In genomic region chr4:99457270-99457669, GRCh38 we compare ENCODE assay signal across 2 cellular contexts.
TF ChIP-seq lines count a peak whose summit lies in the region.

No MANE protein-coding gene starts in this region.

TF ChIP-seq in HepG2, 621 proteins besides CTCF, POLR2A, EP300 and RAD21:
- peak; percentile 16; the same call in 1 of the 2 replicates for TF ChIP-seq STAG1 (CRISPR knock-in tag; IDR thresholded peaks at IDR 0.05)
- TF ChIP-seq, protein P1, sequence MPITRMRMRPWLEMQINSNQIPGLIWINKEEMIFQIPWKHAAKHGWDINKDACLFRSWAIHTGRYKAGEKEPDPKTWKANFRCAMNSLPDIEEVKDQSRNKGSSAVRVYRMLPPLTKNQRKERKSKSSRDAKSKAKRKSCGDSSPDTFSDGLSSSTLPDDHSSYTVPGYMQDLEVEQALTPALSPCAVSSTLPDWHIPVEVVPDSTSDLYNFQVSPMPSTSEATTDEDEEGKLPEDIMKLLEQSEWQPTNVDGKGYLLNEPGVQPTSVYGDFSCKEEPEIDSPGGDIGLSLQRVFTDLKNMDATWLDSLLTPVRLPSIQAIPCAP (CRISPR knock-in tag; IDR thresholded peaks at IDR 0.05; ENCODE audit: low read depth) = no peak
- no peak for TF ChIP-seq RBFOX2 (IDR thresholded peaks at IDR 0.05; ENCODE audit: low read depth, low read length)
- TF ChIP-seq, protein P2, sequence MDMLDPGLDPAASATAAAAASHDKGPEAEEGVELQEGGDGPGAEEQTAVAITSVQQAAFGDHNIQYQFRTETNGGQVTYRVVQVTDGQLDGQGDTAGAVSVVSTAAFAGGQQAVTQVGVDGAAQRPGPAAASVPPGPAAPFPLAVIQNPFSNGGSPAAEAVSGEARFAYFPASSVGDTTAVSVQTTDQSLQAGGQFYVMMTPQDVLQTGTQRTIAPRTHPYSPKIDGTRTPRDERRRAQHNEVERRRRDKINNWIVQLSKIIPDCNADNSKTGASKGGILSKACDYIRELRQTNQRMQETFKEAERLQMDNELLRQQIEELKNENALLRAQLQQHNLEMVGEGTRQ (IDR thresholded peaks at IDR 0.05; ENCODE audit: low read depth, low read length) = no peak
- TF ChIP-seq, protein P2 (CRISPR knock-in tag; IDR thresholded peaks at IDR 0.05; ENCODE audit: borderline replicate concordance) = no peak
- TF ChIP-seq, protein P3, sequence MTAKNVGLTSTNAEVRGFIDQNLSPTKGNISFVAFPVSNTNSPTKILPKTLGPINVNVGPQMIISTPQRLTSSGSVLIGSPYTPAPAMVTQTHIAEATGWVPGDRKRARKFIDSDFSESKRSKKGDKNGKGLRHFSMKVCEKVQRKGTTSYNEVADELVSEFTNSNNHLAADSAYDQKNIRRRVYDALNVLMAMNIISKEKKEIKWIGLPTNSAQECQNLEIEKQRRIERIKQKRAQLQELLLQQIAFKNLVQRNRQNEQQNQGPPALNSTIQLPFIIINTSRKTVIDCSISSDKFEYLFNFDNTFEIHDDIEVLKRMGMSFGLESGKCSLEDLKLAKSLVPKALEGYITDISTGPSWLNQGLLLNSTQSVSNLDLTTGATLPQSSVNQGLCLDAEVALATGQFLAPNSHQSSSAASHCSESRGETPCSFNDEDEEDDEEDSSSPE (CRISPR knock-in tag; IDR thresholded peaks at IDR 0.05) = no peak
- TF ChIP-seq POLR2AphosphoS2 (IDR thresholded peaks at IDR 0.05; ENCODE audit: low read depth, low read length) = no peak
- no peak for TF ChIP-seq POLR2G (IDR thresholded peaks at IDR 0.05; ENCODE audit: low read depth, low read length)
- TF ChIP-seq PRPF4 (IDR thresholded peaks at IDR 0.05; ENCODE audit: low read depth, low read length, poor library complexity, severe bottlenecking) = no peak
- no peak for TF ChIP-seq ARNTL (CRISPR knock-in tag; IDR thresholded peaks at IDR 0.05)
TF ChIP-seq in HepG2: peak in this region for 1.

TF ChIP-seq in GM12878, 131 proteins besides CTCF, POLR2A, EP300 and RAD21:
- TF ChIP-seq MXI1 (IDR thresholded peaks at IDR 0.05; ENCODE audit: low read depth, low read length) (no peak), LARP7 (IDR thresholded peaks at IDR 0.05) (no peak), ZBTB33 (IDR thresholded peaks at IDR 0.05) (no peak), CHD4 (IDR thresholded peaks at IDR 0.05) (no peak), FOXK2 (IDR thresholded peaks at IDR 0.05) (no peak), EGR1 (IDR thresholded peaks at IDR 0.05; ENCODE audit: borderline replicate concordance in 1 of 2, low read depth in 2 of 2, low read length in 2 of 2) (no peak), SIN3A (IDR thresholded peaks at IDR 0.05; ENCODE audit: low read depth, low read length) (no peak), CREM (IDR thresholded peaks at IDR 0.05; ENCODE audit: low read depth) (no peak), ZNF622 (IDR thresholded peaks at IDR 0.05) (no peak), ZNF207 (IDR thresholded peaks at IDR 0.05; ENCODE audit: borderline replicate concordance) (no peak), IRF4 (IDR thresholded peaks at IDR 0.05; ENCODE audit: low read depth, low read length) (no peak), HDAC2 (IDR thresholded peaks at IDR 0.05) (no peak), FOS (IDR thresholded peaks at IDR 0.05; ENCODE audit: borderline replicate concordance, extremely low read depth, insufficient read length) (no peak), JUNB (IDR thresholded peaks at IDR 0.05) (no peak), NR2C1 (IDR thresholded peaks at IDR 0.05) (no peak), PML (IDR thresholded peaks at IDR 0.05; ENCODE audit: low read length) (no peak), SMAD1 (IDR thresholded peaks at IDR 0.05; ENCODE audit: low read depth, partially characterized antibody) (no peak)
- TF ChIP-seq, protein P4, sequence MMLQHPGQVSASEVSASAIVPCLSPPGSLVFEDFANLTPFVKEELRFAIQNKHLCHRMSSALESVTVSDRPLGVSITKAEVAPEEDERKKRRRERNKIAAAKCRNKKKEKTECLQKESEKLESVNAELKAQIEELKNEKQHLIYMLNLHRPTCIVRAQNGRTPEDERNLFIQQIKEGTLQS (IDR thresholded peaks at IDR 0.05; ENCODE audit: borderline replicate concordance, extremely low read depth, low read depth, low read length) = no peak
- TF ChIP-seq, protein P5, sequence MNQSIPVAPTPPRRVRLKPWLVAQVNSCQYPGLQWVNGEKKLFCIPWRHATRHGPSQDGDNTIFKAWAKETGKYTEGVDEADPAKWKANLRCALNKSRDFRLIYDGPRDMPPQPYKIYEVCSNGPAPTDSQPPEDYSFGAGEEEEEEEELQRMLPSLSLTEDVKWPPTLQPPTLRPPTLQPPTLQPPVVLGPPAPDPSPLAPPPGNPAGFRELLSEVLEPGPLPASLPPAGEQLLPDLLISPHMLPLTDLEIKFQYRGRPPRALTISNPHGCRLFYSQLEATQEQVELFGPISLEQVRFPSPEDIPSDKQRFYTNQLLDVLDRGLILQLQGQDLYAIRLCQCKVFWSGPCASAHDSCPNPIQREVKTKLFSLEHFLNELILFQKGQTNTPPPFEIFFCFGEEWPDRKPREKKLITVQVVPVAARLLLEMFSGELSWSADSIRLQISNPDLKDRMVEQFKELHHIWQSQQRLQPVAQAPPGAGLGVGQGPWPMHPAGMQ (IDR thresholded peaks at IDR 0.05; ENCODE audit: borderline replicate concordance) = no peak
